ENCODE assay signal across 8 cellular contexts in genomic region chr1:227562923-227563318, GRCh38. TPM values are rescaled to one million over a fixed set of nuclear protein-coding genes. Genes with fewer than 3 reads are reported as not detected.
DNase-seq lines count a peak whose midpoint lies in the region; ATAC-seq and TF ChIP-seq lines count a peak whose summit lies in the region.

No MANE protein-coding gene starts in this region.

- H3K27ac ChIP-seq in VCaP: peak overlapping the region; percentile 68
- peak overlapping the region in 1 of 4 donors; percentile 92 for H3K27ac ChIP-seq in Peyer's patch

- peaks cover 5% of the 10 kb centered on the region for H3K9me3 Mint-ChIP-seq in glutamatergic neuron (ENCODE audit: unreplicated experiment)
- peaks cover 8 to 10% of the 10 kb centered on the region in 2 donors for H3K9me3 Mint-ChIP-seq in stimulated activated naive CD8-positive, alpha-beta T cell treated with anti-CD3 and anti-CD28 coated beads, Interleukin-15, amount 100 ng/mL, for 72 hours

- peak overlapping the region; percentile 99 for H3K27ac Mint-ChIP-seq in glutamatergic neuron (ENCODE audit: unreplicated experiment)
- peak overlapping the region; percentile 64 to 99 for H3K27ac Mint-ChIP-seq in stimulated activated naive CD8-positive, alpha-beta T cell treated with anti-CD3 and anti-CD28 coated beads, Interleukin-15, amount 100 ng/mL, for 72 hours

- peak; percentile 61 for DNase-seq in activated effector memory CD4-positive, alpha-beta T cell treated with anti-CD3 and anti-CD28 coated beads, Interleukin-2, amount 50 U/mL, for 16 hours
- DNase-seq in activated effector memory CD4-positive, alpha-beta T cell treated with Interleukin-2 at 50 U/mL for 16 hours: no peak
- DNase-seq in glutamatergic neuron (no peak), Peyer's patch (no peak)
- no peak for DNase-seq in stimulated activated naive CD8-positive, alpha-beta T cell treated with anti-CD3 and anti-CD28 coated beads, Interleukin-15, amount 100 ng/mL, for 72 hours
- no peak for DNase-seq in NK-92 treated with Interleukin-12 subunit alpha and Interleukin-12 subunit beta, amount 100 ng/mL, for 24 hours (lab: John Stamatoyannopoulos, UW)

- ATAC-seq in stimulated activated naive CD8-positive, alpha-beta T cell treated with anti-CD3 and anti-CD28 coated beads, Interleukin-15, amount 100 ng/mL, for 72 hours: no peak
- ATAC-seq in HG02610 (IDR thresholded peaks at IDR 0.05; ENCODE audit: unreplicated experiment): no peak

- no peaks in the 10 kb centered on the region for H3K36me3 ChIP-seq in Peyer's patch

- peaks cover 0 to 4% of the 10 kb centered on the region in 2 donors for H3K27me3 ChIP-seq in Peyer's patch

- H3K4me3 Mint-ChIP-seq in glutamatergic neuron (ENCODE audit: unreplicated experiment): peak overlapping the region; percentile 100
- peak overlapping the region; percentile 97 for H3K4me3 Mint-ChIP-seq in stimulated activated naive CD8-positive, alpha-beta T cell treated with anti-CD3 and anti-CD28 coated beads, Interleukin-15, amount 100 ng/mL, for 72 hours

- H3K9me3 ChIP-seq in Peyer's patch: no peaks in the 10 kb centered on the region

- TF ChIP-seq CTCF in VCaP (conservative IDR thresholded peaks at IDR 0.05) (no peak), glutamatergic neuron (IDR thresholded peaks at IDR 0.05; ENCODE audit: partially characterized antibody, unreplicated experiment) (no peak), Peyer's patch (IDR thresholded peaks at IDR 0.05) (no peak)

- peaks cover 1% of the 10 kb centered on the region for H3K4me1 Mint-ChIP-seq in glutamatergic neuron (ENCODE audit: low read depth, unreplicated experiment)
- peaks cover 45% of the 10 kb centered on the region for H3K4me1 Mint-ChIP-seq in stimulated activated naive CD8-positive, alpha-beta T cell treated with anti-CD3 and anti-CD28 coated beads, Interleukin-15, amount 100 ng/mL, for 72 hours

- no peak for TF ChIP-seq POLR2A in Peyer's patch (IDR thresholded peaks at IDR 0.05)

- H3K4me3 ChIP-seq in Peyer's patch: peak overlapping the region in 2 of 4 donors; percentile 61 to 76

- peaks cover 7% of the 10 kb centered on the region for H3K36me3 Mint-ChIP-seq in glutamatergic neuron (ENCODE audit: unreplicated experiment)

- peaks cover 0 to 9% (median 0%) of the 10 kb centered on the region in 4 donors for H3K4me1 ChIP-seq in Peyer's patch

- peaks cover 8% of the 10 kb centered on the region for H3K27me3 Mint-ChIP-seq in glutamatergic neuron (ENCODE audit: unreplicated experiment)
- H3K27me3 Mint-ChIP-seq in stimulated activated naive CD8-positive, alpha-beta T cell treated with anti-CD3 and anti-CD28 coated beads, Interleukin-15, amount 100 ng/mL, for 72 hours: peaks cover 44% of the 10 kb centered on the region

RNA-seq across cellular contexts. Expression of gene ZNF678, which starts 0.4 kb away (rescaled TPM):
- 17.5 TPM for total RNA-seq in glutamatergic neuron (ENCODE audit: unreplicated experiment)
- 10 to 100 TPM in 2 of 4 donors, 1 to 10 TPM in 2; 3.9 to 32.2 (median 10.6) TPM for total RNA-seq in Peyer's patch
